In genomic region chr16:85615014-85615851, GRCh38 we compare ENCODE assay signal across 8 cellular contexts. TPM values are rescaled to one million over a fixed set of nuclear protein-coding genes. Genes with fewer than 3 reads are reported as not detected.
A peak's percentile ranks its signal among the peaks of the same experiment; 100 is the strongest.
DNase-seq lines count a peak whose midpoint lies in the region; ATAC-seq and TF ChIP-seq lines count a peak whose summit lies in the region.

No MANE protein-coding gene starts in this region.

- peak overlapping the region; percentile 80 for H3K4me3 ChIP-seq in GM12875 (ENCODE audit: low read depth, low read length)

- TF ChIP-seq CTCF in GM12875 (IDR thresholded peaks at IDR 0.05; ENCODE audit: borderline replicate concordance, insufficient read depth, low read depth, low read length) = no peak

- intact Hi-C loops in left colon (cut with DNase I, micrococcal nuclease) = no loop called here

- DNase-seq in OCI-M1 (lab: John Stamatoyannopoulos, UW) = peak; percentile 59
- peak; percentile 44 for DNase-seq in activated naive CD8-positive, alpha-beta T cell treated with anti-CD3 and anti-CD28 coated beads, Interleukin-2, amount 50 U/mL, for 16 hours (ENCODE audit: low read depth, low spot score)
- peak; percentile 84 to 90 for DNase-seq in left colon
- DNase-seq in stimulated activated CD8-positive, alpha-beta memory T cell treated with anti-CD3 and anti-CD28 coated beads, Interleukin-15, amount 100 ng/mL, for 48 hours (ENCODE audit: low read depth in 2 of 2) = peak; percentile 71 to 75
- no peak for DNase-seq in GM19238 (ENCODE audit: insufficient read length, low spot score)
- no peak for DNase-seq in AG08395 (ENCODE audit: low spot score)

- ATAC-seq in left colon (peak; percentile 46), GM21576 (IDR thresholded peaks at IDR 0.05; ENCODE audit: unreplicated experiment) (no peak)

RNA-seq across cellular contexts. Expression of gene GSE1, which starts 2.1 kb away (rescaled TPM):
- total RNA-seq in left colon = 100 to 1,000 TPM in 1 of 2 donors, 10 to 100 TPM in 1; 94.7 to 110 TPM

Comparison
In these comparisons a context has a peak if more than half of its experiments do, and no peak if none do; other contexts are left out.
1. DNase-seq: peak in OCI-M1 (single experiment), activated naive CD8-positive, alpha-beta T cell treated with anti-CD3 and anti-CD28 coated beads, Interleukin-2, amount 50 U/mL, for 16 hours (single experiment), left colon (2 of 2) and stimulated activated CD8-positive, alpha-beta memory T cell treated with anti-CD3 and anti-CD28 coated beads, Interleukin-15, amount 100 ng/mL, for 48 hours (2 of 2); none in GM19238 (single experiment) and AG08395 (single experiment).